Comparison of ENCODE assay signal across 1 cellular context in genomic region chr5:139700711-139701693, GRCh38.
TF ChIP-seq lines count a peak whose summit lies in the region.

No MANE protein-coding gene starts in this region.

TF ChIP-seq in HepG2, 621 proteins besides CTCF, POLR2A, EP300 and RAD21 (continued from another document and continues in another):
- TF ChIP-seq ZNF407 (CRISPR knock-in tag; IDR thresholded peaks at IDR 0.05; ENCODE audit: not compliant biosample characterization) (no peak), RELA (CRISPR knock-in tag; IDR thresholded peaks at IDR 0.05) (no peak), TBX3 (IDR thresholded peaks at IDR 0.05; ENCODE audit: borderline replicate concordance) (no peak), TIGD3 (CRISPR knock-in tag; IDR thresholded peaks at IDR 0.05; ENCODE audit: borderline replicate concordance) (no peak), BCL6 (CRISPR knock-in tag; IDR thresholded peaks at IDR 0.05) (peak; percentile 55; the same call in 1 of the 2 replicates), ZNF143 (CRISPR knock-in tag; IDR thresholded peaks at IDR 0.05) (no peak; the same call in 1 of the 2 replicates), POLR2AphosphoS2 (IDR thresholded peaks at IDR 0.05; ENCODE audit: low read depth, low read length) (no peak), ZNF530 (CRISPR knock-in tag; IDR thresholded peaks at IDR 0.05; ENCODE audit: low read depth) (no peak), SAFB2 (CRISPR knock-in tag; IDR thresholded peaks at IDR 0.05; ENCODE audit: borderline replicate concordance, low read depth) (no peak), THAP9 (CRISPR knock-in tag; IDR thresholded peaks at IDR 0.05; ENCODE audit: borderline replicate concordance) (peak; percentile 26; the same call in 1 of the 2 replicates), MXD4 (CRISPR knock-in tag; IDR thresholded peaks at IDR 0.05) (peak; percentile 56; the same call in 1 of the 2 replicates), MXD3 (CRISPR knock-in tag; IDR thresholded peaks at IDR 0.05) (peak; percentile 65), ZNF605 (CRISPR knock-in tag; IDR thresholded peaks at IDR 0.05) (peak; percentile 23; the same call in 1 of the 2 replicates), DNMT1 (CRISPR knock-in tag; IDR thresholded peaks at IDR 0.05) (no peak), ZNF550 (CRISPR knock-in tag; IDR thresholded peaks at IDR 0.05; ENCODE audit: borderline replicate concordance) (no peak), ZNF501 (CRISPR knock-in tag; IDR thresholded peaks at IDR 0.05) (no peak), ZNF598 (CRISPR knock-in tag; IDR thresholded peaks at IDR 0.05; ENCODE audit: borderline replicate concordance) (no peak), MIXL1 (CRISPR knock-in tag; IDR thresholded peaks at IDR 0.05) (peak; percentile 33; the same call in 1 of the 2 replicates), STAT5B (CRISPR knock-in tag; IDR thresholded peaks at IDR 0.05) (no peak), ZNF138 (CRISPR knock-in tag; IDR thresholded peaks at IDR 0.05; ENCODE audit: low read depth) (no peak; the same call in 1 of the 2 replicates), TFAP4 (IDR thresholded peaks at IDR 0.05; ENCODE audit: borderline replicate concordance, low read depth) (no peak; the same call in 1 of the 2 replicates), ARID4A (CRISPR knock-in tag; IDR thresholded peaks at IDR 0.05; ENCODE audit: borderline replicate concordance) (peak; percentile 46; the same call in 1 of the 2 replicates), ZFP90 (CRISPR knock-in tag; IDR thresholded peaks at IDR 0.05; ENCODE audit: borderline replicate concordance) (no peak), ADNP (CRISPR knock-in tag; IDR thresholded peaks at IDR 0.05) (no peak), GTF3A (CRISPR knock-in tag; conservative IDR thresholded peaks at IDR 0.05) (no peak), DR1 (CRISPR knock-in tag; IDR thresholded peaks at IDR 0.05) (no peak), NR2F6 (IDR thresholded peaks at IDR 0.05) (peak; percentile 53; the same call in 1 of the 2 replicates), NR2F6 (CRISPR knock-in tag; IDR thresholded peaks at IDR 0.05) (peak; percentile 62; the same call in 1 of the 2 replicates), SSRP1 (CRISPR knock-in tag; IDR thresholded peaks at IDR 0.05) (no peak), ZNF639 (CRISPR knock-in tag; conservative IDR thresholded peaks at IDR 0.05) (peak; percentile 78; the same call in 1 of the 2 replicates), ZNF484 (CRISPR knock-in tag; IDR thresholded peaks at IDR 0.05; ENCODE audit: borderline replicate concordance, low read depth) (no peak), ZSCAN25 (CRISPR knock-in tag; IDR thresholded peaks at IDR 0.05) (no peak), ATF2 (CRISPR knock-in tag; IDR thresholded peaks at IDR 0.05) (peak; percentile 21; the same call in 1 of the 2 replicates), HNRNPL (IDR thresholded peaks at IDR 0.05; ENCODE audit: low read depth, low read length) (peak; percentile 72; the same call in 1 of the 2 replicates), ZSCAN9 (CRISPR knock-in tag; IDR thresholded peaks at IDR 0.05; ENCODE audit: borderline replicate concordance) (peak; percentile 20; the same call in 1 of the 2 replicates), PRPF4 (IDR thresholded peaks at IDR 0.05; ENCODE audit: low read depth, low read length, poor library complexity, severe bottlenecking) (no peak), ZNF549 (CRISPR knock-in tag; IDR thresholded peaks at IDR 0.05) (no peak), ZBTB20 (CRISPR knock-in tag; IDR thresholded peaks at IDR 0.05; ENCODE audit: borderline replicate concordance, low read depth) (peak; percentile 23; the same call in 1 of the 2 replicates), ZNF44 (CRISPR knock-in tag; IDR thresholded peaks at IDR 0.05) (no peak)
